Comparison of ENCODE assay signal across 33 cellular contexts in the genomic region with DNA sequence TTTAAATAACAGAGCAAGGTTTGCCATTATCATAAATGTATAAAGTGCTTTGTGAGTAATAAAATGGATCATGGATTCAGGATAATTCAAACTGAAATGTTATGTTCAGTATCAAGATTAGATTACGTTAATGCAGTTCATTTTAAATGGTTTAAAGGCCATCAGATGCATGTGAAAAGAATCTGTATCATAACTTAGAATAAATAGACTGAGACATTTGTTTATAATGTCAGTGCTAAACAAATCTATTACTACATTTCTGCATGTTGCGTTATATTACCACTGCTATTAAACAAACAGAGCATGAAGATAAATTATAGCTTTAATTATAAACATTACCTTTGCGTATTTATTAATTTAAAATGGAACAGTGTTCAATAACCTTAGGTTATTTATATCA.
"Had no signal": no experiment of that assay in that cellular context is flagged by ENCODE, and none has a peak within 500 bp of the region (broad histone marks: within the 10 kb centered on the region; RNA-seq: fewer than 3 reads in every experiment).

No MANE protein-coding gene starts in this region.

- FAIRE-seq: astrocyte, bronchial epithelial cell had no signal

- H3K4me3 ChIP-seq: adrenal gland, ascending aorta, body of pancreas, breast epithelium, cardiac muscle cell had no signal

- ATAC-seq: activated naive CD4-positive, alpha-beta T cell treated with anti-CD3 and anti-CD28 coated beads, Interleukin-2, amount 50 U/mL, for 72 hours; activated naive CD8-positive, alpha-beta T cell treated with anti-CD3 and anti-CD28 coated beads, Interleukin-2, amount 50 U/mL, for 24 hours; activated T-cell treated with anti-CD3 and anti-CD28 coated beads, Interleukin-2, amount 50 U/mL, for 4 hours; activated T-cell treated with anti-CD3 and anti-CD28 coated beads, Interleukin-2, amount 50 U/mL, for 72 hours; activated T-helper 17 cell treated with anti-CD3 and anti-CD28 coated beads, Interleukin-2, amount 50 U/mL, for 72 hours; body of pancreas had no signal

- H3K36me3 ChIP-seq: adrenal gland, ascending aorta, brain microvascular endothelial cell, breast epithelium, cardiac muscle cell had no signal

- DNase-seq: activated effector memory CD4-positive, alpha-beta T cell treated with anti-CD3 and anti-CD28 coated beads, Interleukin-2, amount 50 U/mL, for 16 hours; activated effector memory CD4-positive, alpha-beta T cell treated with Interleukin-2 at 50 U/mL for 16 hours; activated gamma-delta T cell; activated naive CD4-positive, alpha-beta T cell; activated naive CD4-positive, alpha-beta T cell treated with anti-CD3 and anti-CD28 coated beads for 36 hours; activated naive CD4-positive, alpha-beta T cell treated with anti-CD3 and anti-CD28 coated beads, Interleukin-2, amount 10 ng/mL, durations not matched to agents 7 days and 5 days; activated naive CD4-positive, alpha-beta T cell treated with anti-CD3 and anti-CD28 coated beads, Interleukin-2, amount 50 U/mL, for 16 hours; activated naive CD4-positive, alpha-beta T cell treated with Interleukin-2 at 50 U/mL for 16 hours; activated naive CD8-positive, alpha-beta T cell treated with anti-CD3 and anti-CD28 coated beads for 36 hours; activated naive CD8-positive, alpha-beta T cell treated with anti-CD3 and anti-CD28 coated beads, Interleukin-2, amount 10 ng/mL, durations not matched to agents 7 days and 5 days; activated naive CD8-positive, alpha-beta T cell treated with anti-CD3 and anti-CD28 coated beads, Interleukin-2, amount 50 U/mL, for 24 hours; activated T-cell treated with anti-CD3 and anti-CD28 coated beads, Interleukin-2, amount 50 U/mL, for 1 hour; activated T-cell treated with anti-CD3 and anti-CD28 coated beads, Interleukin-2, amount 50 U/mL, for 24 hours; activated T-cell treated with anti-CD3 and anti-CD28 coated beads, Interleukin-2, amount 50 U/mL, for 4 hours; activated T-cell treated with anti-CD3 and anti-CD28 coated beads, Interleukin-2, amount 50 U/mL, for 48 hours; activated T-cell treated with anti-CD3 and anti-CD28 coated beads, Interleukin-2, amount 50 U/mL, for 72 hours; adrenal gland; amniotic stem cell; amygdala; anterior cingulate cortex; aorta; body of pancreas; brain microvascular endothelial cell; caudate nucleus; central memory CD4-positive, alpha-beta T cell; cerebellar nuclear complex had no signal

- H3K9me3 ChIP-seq: adrenal gland, ascending aorta, body of pancreas, breast epithelium had no signal

- H3K27me3 ChIP-seq: adrenal gland, ascending aorta, body of pancreas, brain microvascular endothelial cell, breast epithelium, cardiac muscle cell had no signal

- H3K27ac ChIP-seq: adrenal gland, ascending aorta, body of pancreas, brain microvascular endothelial cell, breast epithelium, cardiac muscle cell had no signal

- H3K4me1 ChIP-seq: adrenal gland, ascending aorta, breast epithelium had no signal
